1 cellular context compared by ENCODE assay signal in genomic region chr6:22056398-22056797, GRCh38.
TF ChIP-seq lines count a peak whose summit lies in the region.

No MANE protein-coding gene starts in this region.

TF ChIP-seq in H1, 55 proteins besides CTCF, POLR2A, EP300 and RAD21 (continued from another document):
- TF ChIP-seq SRF (IDR thresholded peaks at IDR 0.05; ENCODE audit: low read depth, low read length) (no peak), SP4 (IDR thresholded peaks at IDR 0.05; ENCODE audit: low read length) (no peak), POLR2AphosphoS5 (IDR thresholded peaks at IDR 0.05; ENCODE audit: low read depth, low read length) (no peak), USF2 (IDR thresholded peaks at IDR 0.05; ENCODE audit: low read length) (no peak), PHF8 (conservative IDR thresholded peaks at IDR 0.05; ENCODE audit: low read depth, low read length) (no peak), TBP (IDR thresholded peaks at IDR 0.05; ENCODE audit: low read depth, low read length) (no peak), MAFK (IDR thresholded peaks at IDR 0.05; ENCODE audit: low read depth, low read length) (no peak), TAF7 (optimal IDR thresholded peaks at IDR 0.05; ENCODE audit: borderline replicate concordance, low read depth, low read length) (no peak), TAF1 (IDR thresholded peaks at IDR 0.05; ENCODE audit: low read depth, low read length) (no peak), SAP30 (IDR thresholded peaks at IDR 0.05; ENCODE audit: insufficient read depth, insufficient replicate concordance, low read length) (no peak), SP2 (IDR thresholded peaks at IDR 0.05; ENCODE audit: low read length) (no peak), FOSL1 (IDR thresholded peaks at IDR 0.05; ENCODE audit: insufficient read depth, low read depth, low read length) (no peak), SUZ12 (IDR thresholded peaks at IDR 0.05; ENCODE audit: low read length) (no peak), TCF12 (IDR thresholded peaks at IDR 0.05; ENCODE audit: low read depth, low read length) (no peak), CBX8 (IDR thresholded peaks at IDR 0.05; ENCODE audit: borderline replicate concordance, low read depth, low read length) (no peak), GTF2F1 (IDR thresholded peaks at IDR 0.05; ENCODE audit: borderline replicate concordance, low read depth, low read length) (no peak)
